Comparison of ENCODE assay signal across 12 cellular contexts in the genomic region with DNA sequence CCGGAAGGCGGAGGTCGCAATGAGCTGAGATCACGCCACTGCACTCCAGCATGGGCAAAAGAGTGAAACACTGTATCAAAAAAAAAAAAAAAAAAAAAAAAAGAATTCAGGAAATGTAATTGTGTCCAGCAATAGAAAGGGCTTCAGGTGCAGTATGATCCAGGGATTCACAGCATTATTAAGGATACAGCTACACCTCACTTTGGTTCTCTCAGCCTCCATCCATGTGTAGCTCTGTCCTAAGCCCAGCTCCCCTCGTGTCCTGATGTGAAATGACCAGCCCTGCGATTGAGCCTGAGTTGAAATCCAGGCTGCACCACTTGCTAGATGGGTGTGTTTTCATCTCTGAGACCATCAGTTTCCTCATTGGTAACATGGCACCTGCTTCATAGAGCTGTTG. TPM values are rescaled to one million over a fixed set of nuclear protein-coding genes. Genes with fewer than 3 reads are reported as not detected.
"Had no signal": no experiment of that assay in that cellular context is flagged by ENCODE, and none has a peak within 500 bp of the region (broad histone marks: within the 10 kb centered on the region; RNA-seq: fewer than 3 reads in every experiment).

No MANE protein-coding gene starts in this region.

- H3K27ac ChIP-seq: coronary artery, hepatocyte, SK-N-MC, transverse colon had no signal

- H3K9me3 Mint-ChIP-seq: activated CD4-positive, alpha-beta memory T cell treated with anti-CD3 and anti-CD28 coated beads, Interleukin-2, amount 10 ng/mL, durations not matched to agents 7 days and 5 days had no signal

- H3K4me3 ChIP-seq: coronary artery, hepatocyte, SK-N-MC, transverse colon had no signal

- DNase-seq: caudate nucleus, erythroblast, kidney glomerular epithelial cell, mesendoderm, transverse colon had no signal

- H3K9me3 ChIP-seq: transverse colon had no signal

- H2AFZ ChIP-seq: hepatocyte had no signal

- H3K27me3 ChIP-seq: hepatocyte, transverse colon had no signal

- H3K4me3 Mint-ChIP-seq: activated CD4-positive, alpha-beta memory T cell treated with anti-CD3 and anti-CD28 coated beads, Interleukin-2, amount 10 ng/mL, durations not matched to agents 7 days and 5 days had no signal

- H3K79me2 ChIP-seq: hepatocyte had no signal

- H3K36me3 ChIP-seq: transverse colon had no signal

- H3K4me1 ChIP-seq: transverse colon had no signal

- H3K4me2 ChIP-seq: hepatocyte had no signal

RNA-seq across cellular contexts. Expression of gene SLC5A10, which starts 3.0 kb away (rescaled TPM):
- total RNA-seq: activated CD4-positive, alpha-beta memory T cell treated with anti-CD3 and anti-CD28 coated beads, Interleukin-2, amount 10 ng/mL, durations not matched to agents 7 days and 5 days; hepatocyte; osteocyte; T-helper 1 cell treated with Interleukin-12 subunit alpha and Interleukin-12 subunit beta and Interleukin-4 antibody, amounts not matched to agents 30 ng/mL and 1 ng/mL, for 36 hours; transverse colon had no signal
- polyA plus RNA-seq: neural cell had no signal

RNA-seq across cellular contexts. Expression of gene FAM83G, which starts 49.6 kb away (rescaled TPM):
- polyA plus RNA-seq: neural cell had no signal
